ENCODE assay signal across 1 cellular context in the genomic region with DNA sequence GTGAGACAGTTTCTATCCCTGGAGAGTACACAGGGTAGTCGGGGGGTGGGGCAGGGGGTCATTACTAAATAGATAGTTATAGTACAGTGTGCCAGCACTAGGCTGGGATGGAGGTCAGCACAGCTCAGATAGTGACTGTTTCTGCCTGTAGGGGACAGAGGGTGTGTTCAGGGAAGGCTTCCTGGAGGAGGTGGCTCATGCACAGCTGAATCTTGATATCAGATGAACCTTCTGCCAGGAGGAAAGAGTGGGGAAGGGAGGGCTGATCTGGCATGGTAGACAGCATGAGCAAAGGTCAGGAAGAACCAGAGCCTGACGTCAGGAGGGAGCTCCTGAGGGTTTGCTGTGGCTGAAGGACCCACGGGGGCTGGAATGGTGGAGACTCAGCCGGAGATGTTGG.
TF ChIP-seq lines count a peak whose summit lies in the region.

No MANE protein-coding gene starts in this region.

TF ChIP-seq in IMR-90, 13 proteins besides CTCF, POLR2A, EP300 and RAD21:
- TF ChIP-seq BHLHE40 (IDR thresholded peaks at IDR 0.05; ENCODE audit: low read depth, low read length) (no peak), RCOR1 (IDR thresholded peaks at IDR 0.05; ENCODE audit: insufficient replicate concordance, low read length) (no peak), NFE2L2 (IDR thresholded peaks at IDR 0.05; ENCODE audit: low read depth, low read length) (no peak), SMC3 (IDR thresholded peaks at IDR 0.05; ENCODE audit: low read depth, low read length) (no peak)
- TF ChIP-seq, protein P1, sequence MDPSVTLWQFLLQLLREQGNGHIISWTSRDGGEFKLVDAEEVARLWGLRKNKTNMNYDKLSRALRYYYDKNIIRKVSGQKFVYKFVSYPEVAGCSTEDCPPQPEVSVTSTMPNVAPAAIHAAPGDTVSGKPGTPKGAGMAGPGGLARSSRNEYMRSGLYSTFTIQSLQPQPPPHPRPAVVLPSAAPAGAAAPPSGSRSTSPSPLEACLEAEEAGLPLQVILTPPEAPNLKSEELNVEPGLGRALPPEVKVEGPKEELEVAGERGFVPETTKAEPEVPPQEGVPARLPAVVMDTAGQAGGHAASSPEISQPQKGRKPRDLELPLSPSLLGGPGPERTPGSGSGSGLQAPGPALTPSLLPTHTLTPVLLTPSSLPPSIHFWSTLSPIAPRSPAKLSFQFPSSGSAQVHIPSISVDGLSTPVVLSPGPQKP (IDR thresholded peaks at IDR 0.05; ENCODE audit: borderline replicate concordance, low read depth, low read length): no peak
